ENCODE assay signal across 8 cellular contexts in genomic region chr2:152166633-152167032, GRCh38. TPM values are rescaled to one million over a fixed set of nuclear protein-coding genes. Genes with fewer than 3 reads are reported as not detected.
DNase-seq lines count a peak whose midpoint lies in the region; ATAC-seq, FAIRE-seq and TF ChIP-seq lines count a peak whose summit lies in the region.

No MANE protein-coding gene starts in this region.

- ATAC-seq in GM21447 (IDR thresholded peaks at IDR 0.05; ENCODE audit: unreplicated experiment) (peak; percentile 75), HG03520 (IDR thresholded peaks at IDR 0.05; ENCODE audit: unreplicated experiment) (peak; percentile 76)

- 94% methylated on average over 3 of the region's 3 CpGs for WGBS in smooth muscle cell (ENCODE audit: low lambda C conversion rate)

- H3K4me1 ChIP-seq in smooth muscle cell (ENCODE audit: low read depth), result peaks cover 6% of the 10 kb centered on the region

- DNase-seq in GM12892 (ENCODE audit: insufficient read length) (peak; percentile 27), hepatic stellate cell (ENCODE audit: low spot score) (peak; percentile 48), smooth muscle cell (lab: John Stamatoyannopoulos, UW; ENCODE audit: unreplicated experiment) (no peak), NCI-H187 (lab: John Stamatoyannopoulos, UW) (no peak), NCI-H187 treated with DMSO at 0.1 percent for 48 hours (lab: John Stamatoyannopoulos, UW) (no peak), anterior cingulate cortex (lab: John Stamatoyannopoulos, UW) (no peak)

- H3K27ac ChIP-seq in smooth muscle cell (ENCODE audit: low read depth), result no peak overlapping the region

- H2AFZ ChIP-seq in smooth muscle cell (ENCODE audit: low read depth), result no peak overlapping the region

- no peaks in the 10 kb centered on the region for H3K27me3 ChIP-seq in smooth muscle cell (ENCODE audit: low read depth)

- H3K9ac ChIP-seq in smooth muscle cell (ENCODE audit: low read depth), result no peak overlapping the region

- H3F3A ChIP-seq in smooth muscle cell (ENCODE audit: low read depth), result no peaks in the 10 kb centered on the region

- H4K20me1 ChIP-seq in smooth muscle cell (ENCODE audit: low read depth), result peaks cover 85% of the 10 kb centered on the region

- no peak overlapping the region for H3K4me3 ChIP-seq in smooth muscle cell

- peaks cover 94% of the 10 kb centered on the region for H3K79me2 ChIP-seq in smooth muscle cell (ENCODE audit: low read depth)

- H3K36me3 ChIP-seq in smooth muscle cell (ENCODE audit: low read depth), result no peaks in the 10 kb centered on the region

- TF ChIP-seq CTCF in smooth muscle cell (IDR thresholded peaks at IDR 0.05; ENCODE audit: borderline replicate concordance, insufficient read depth, poor library complexity, severe bottlenecking), result no peak

- FAIRE-seq in GM12892 (lab: Jason Lieb, UNC), result peak; percentile 60

- no peak for TF ChIP-seq POLR2A in GM12892 (IDR thresholded peaks at IDR 0.05; ENCODE audit: low read depth, low read length)

- H3K9me3 ChIP-seq in smooth muscle cell (replicated peaks; ENCODE audit: low read depth), result no peaks in the 10 kb centered on the region

- no peak overlapping the region for H3K4me2 ChIP-seq in smooth muscle cell

RNA-seq across cellular contexts. Expression of gene STAM2, which starts 8.9 kb away (rescaled TPM):
- polyA plus RNA-seq in GM12892 (2012; ENCODE audit: missing spikeins), result 12.0 TPM
- 58.2 and 59.6 TPM in 2 replicates for total RNA-seq in smooth muscle cell
- 11.9 and 12.2 TPM in 2 replicates for polyA plus RNA-seq in smooth muscle cell

Comparison
In these comparisons a context has a peak if more than half of its experiments do, and no peak if none do; other contexts are left out.
1. DNase-seq: peak in GM12892 (single experiment) and hepatic stellate cell (single experiment); none in smooth muscle cell (single experiment), NCI-H187 (0 of 2), NCI-H187 treated with DMSO at 0.1 percent for 48 hours (single experiment) and anterior cingulate cortex (0 of 58).